18 cellular contexts compared by ENCODE assay signal in the genomic region with DNA sequence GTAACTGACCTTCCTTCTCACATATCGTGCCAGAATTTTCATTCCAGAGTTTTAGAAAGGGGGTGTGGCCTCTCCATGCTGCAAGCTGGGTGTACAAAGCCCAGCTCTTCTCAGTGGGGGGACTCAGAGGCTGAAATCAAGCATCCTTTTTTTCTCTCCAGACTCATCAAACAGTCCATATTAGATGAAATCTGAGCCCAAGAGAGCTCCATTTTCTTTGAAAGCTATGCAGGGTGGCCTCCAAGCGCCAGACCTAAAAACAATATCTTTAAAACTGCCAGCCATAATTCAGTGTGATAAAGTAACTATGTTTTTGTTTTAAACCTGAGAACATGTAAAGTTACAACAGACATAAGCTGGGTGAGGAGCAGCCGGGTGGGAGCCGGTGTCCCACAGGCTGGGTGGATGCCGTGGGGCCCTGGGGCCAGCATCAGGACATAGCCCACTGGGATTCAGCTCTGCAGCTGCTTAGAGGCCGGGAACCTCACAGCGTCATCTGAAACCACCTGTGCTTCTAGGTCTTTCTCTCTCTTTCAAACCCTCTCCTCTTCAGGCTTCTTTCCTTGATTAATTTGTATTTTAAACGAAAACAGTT.
DNase-seq lines count a peak whose midpoint lies in the region; ATAC-seq and TF ChIP-seq lines count a peak whose summit lies in the region.
"Had no signal": no experiment of that assay in that cellular context is flagged by ENCODE, and none has a peak within 500 bp of the region (broad histone marks: within the 10 kb centered on the region; RNA-seq: fewer than 3 reads in every experiment).

No MANE protein-coding gene starts in this region.

- H3K4me1 ChIP-seq in GM23338 (ENCODE audit: insufficient read depth), result 0 out of 2 replicates have a peak, but pooled peaks cover 6% of the 10 kb centered on the region
- H3K4me1 ChIP-seq in esophagus muscularis mucosa, result no peaks in the 10 kb centered on the region
- H3K4me1 ChIP-seq in neural progenitor cell, result peaks cover 8% of the 10 kb centered on the region
- H3K4me1 ChIP-seq: BLaER1 had no signal

- H3K9me3 Mint-ChIP-seq in GM23338 (peaks cover 13% of the 10 kb centered on the region; the same call in 1 of the 3 replicates), neural progenitor cell (peaks cover 19% of the 10 kb centered on the region)

- no peaks in the 10 kb centered on the region for H3K27me3 ChIP-seq in GM23338 (ENCODE audit: insufficient read depth)
- peaks cover 0 to 24% (median 0%) of the 10 kb centered on the region in 4 donors for H3K27me3 ChIP-seq in esophagus muscularis mucosa
- no peaks in the 10 kb centered on the region for H3K27me3 ChIP-seq in neural progenitor cell
- H3K27me3 ChIP-seq: BLaER1 had no signal

- no peak for TF ChIP-seq EP300 in esophagus muscularis mucosa (IDR thresholded peaks at IDR 0.05)

- H4K20me1 ChIP-seq in GM23338 (replicated peaks; ENCODE audit: insufficient read depth), result no peaks in the 10 kb centered on the region
- H4K20me1 ChIP-seq in neural progenitor cell (ENCODE audit: low read depth), result no peaks in the 10 kb centered on the region
- H4K20me1 ChIP-seq: BLaER1 had no signal

- H3K4me1 Mint-ChIP-seq in GM23338 (peaks cover 6% of the 10 kb centered on the region; the same call in 2 of the 3 replicates), neural progenitor cell (peaks cover 15% of the 10 kb centered on the region)
- H3K4me1 Mint-ChIP-seq: CD14-positive monocyte; CD4-positive, alpha-beta memory T cell had no signal

- H3K36me3 ChIP-seq in GM23338 (ENCODE audit: insufficient read depth) (no peaks in the 10 kb centered on the region), esophagus muscularis mucosa (no peaks in the 10 kb centered on the region), neural progenitor cell (no peaks in the 10 kb centered on the region)
- H3K36me3 ChIP-seq: BLaER1 had no signal

- ATAC-seq in GM23338 (no peak), GM19351 (IDR thresholded peaks at IDR 0.05; ENCODE audit: unreplicated experiment) (no peak)
- ATAC-seq: HCT116, HepG2 had no signal

- H3F3A ChIP-seq in GM23338 (replicated peaks; ENCODE audit: low read depth) (no peaks in the 10 kb centered on the region), neural progenitor cell (ENCODE audit: low read depth) (no peaks in the 10 kb centered on the region)

- no peak overlapping the region for H3K9ac ChIP-seq in neural progenitor cell
- H3K9ac ChIP-seq: BLaER1 had no signal

- peaks cover 3% of the 10 kb centered on the region for H3K27me3 Mint-ChIP-seq in GM23338 (ENCODE audit: insufficient read depth, low read depth, poor library complexity)
- no peaks in the 10 kb centered on the region for H3K27me3 Mint-ChIP-seq in neural progenitor cell (ENCODE audit: insufficient read depth, low read depth)

- H3K36me3 Mint-ChIP-seq in GM23338 (ENCODE audit: low read depth), result peaks cover 6% of the 10 kb centered on the region; the same call in 1 of the 3 replicates
- H3K36me3 Mint-ChIP-seq in neural progenitor cell, result no peaks in the 10 kb centered on the region
- H3K36me3 Mint-ChIP-seq: CD14-positive monocyte; CD4-positive, alpha-beta memory T cell had no signal

- H3K4me2 ChIP-seq in GM23338 (no peak overlapping the region), neural progenitor cell (no peak overlapping the region)
- H3K4me2 ChIP-seq: BLaER1 had no signal

- DNase-seq in GM23338 (ENCODE audit: low spot score), result no peak
- DNase-seq in NCI-H2171 (lab: John Stamatoyannopoulos, UW), result peak; percentile 35
- peak; percentile 78 for DNase-seq in esophagus muscularis mucosa (ENCODE audit: extremely low spot score)
- DNase-seq in neural progenitor cell (ENCODE audit: low spot score), result no peak
- DNase-seq in cortex of kidney (lab: John Stamatoyannopoulos, UW), result no peak
- no peak for DNase-seq in activated CD8-positive, alpha-beta memory T cell treated with anti-CD3 and anti-CD28 coated beads, Interleukin-2, amount 50 U/mL, for 48 hours
- DNase-seq: 8988T; CD4-positive, alpha-beta memory T cell; DMS153; DMS79; GDM1; GOT3; H7 had no signal

- intact Hi-C loops in esophagus muscularis mucosa (cut with DNase I), result no loop called here

- peak overlapping the region; percentile 47; the same call in 1 of the 2 replicates for H2AFZ ChIP-seq in GM23338
- peak overlapping the region; percentile 29 for H2AFZ ChIP-seq in neural progenitor cell (replicated peaks)

- no peaks in the 10 kb centered on the region for H3K9me2 ChIP-seq in GM23338 (ENCODE audit: insufficient read depth)

- H3K27ac ChIP-seq in GM23338 (ENCODE audit: low read depth) (no peak overlapping the region), esophagus muscularis mucosa (replicated peaks in 1 of 4) (no peak overlapping the region), neural progenitor cell (no peak overlapping the region)
- H3K27ac ChIP-seq: BLaER1 had no signal

- TF ChIP-seq CTCF in GM23338 (conservative IDR thresholded peaks at IDR 0.05; ENCODE audit: low read depth in 2 of 2) (no peak), esophagus muscularis mucosa (IDR thresholded peaks at IDR 0.05) (no peak), neural progenitor cell (IDR thresholded peaks at IDR 0.05) (no peak)

- H3K79me2 ChIP-seq in GM23338 (replicated peaks; ENCODE audit: insufficient read depth), result no peaks in the 10 kb centered on the region
- no peaks in the 10 kb centered on the region for H3K79me2 ChIP-seq in neural progenitor cell (ENCODE audit: low read depth)

- no peak for TF ChIP-seq POLR2A in esophagus muscularis mucosa (IDR thresholded peaks at IDR 0.05; ENCODE audit: low read depth)

- H3K4me3 Mint-ChIP-seq in GM23338 (no peak overlapping the region), neural progenitor cell (no peak overlapping the region)
- H3K4me3 Mint-ChIP-seq: CD14-positive monocyte; CD4-positive, alpha-beta memory T cell had no signal

- WGBS in esophagus muscularis mucosa, result 69% methylated on average over 8 of the region's 8 CpGs

- H3K27ac Mint-ChIP-seq in GM23338 (no peak overlapping the region), neural progenitor cell (peak overlapping the region; percentile 88)
- H3K27ac Mint-ChIP-seq: CD14-positive monocyte; CD4-positive, alpha-beta memory T cell had no signal

- H3K9me3 ChIP-seq in esophagus muscularis mucosa (peaks cover 0 to 14% (median 12%) of the 10 kb centered on the region in 4 donors), neural progenitor cell (ENCODE audit: low read depth) (no peaks in the 10 kb centered on the region)

- H3K4me3 ChIP-seq in GM23338 (no peak overlapping the region), esophagus muscularis mucosa (no peak overlapping the region), neural progenitor cell (no peak overlapping the region)
- H3K4me3 ChIP-seq: BLaER1 had no signal

TF ChIP-seq in GM23338, 12 proteins besides CTCF, POLR2A, EP300 and RAD21 (continues in another document):
- no peak for TF ChIP-seq STAT1 (IDR thresholded peaks at IDR 0.05; ENCODE audit: unreplicated experiment)
- TF ChIP-seq JUNB (IDR thresholded peaks at IDR 0.05; ENCODE audit: unreplicated experiment), result no peak
- TF ChIP-seq CREB1 (CRISPR knock-in tag; IDR thresholded peaks at IDR 0.05; ENCODE audit: low read depth), result no peak
- TF ChIP-seq, protein P1, sequence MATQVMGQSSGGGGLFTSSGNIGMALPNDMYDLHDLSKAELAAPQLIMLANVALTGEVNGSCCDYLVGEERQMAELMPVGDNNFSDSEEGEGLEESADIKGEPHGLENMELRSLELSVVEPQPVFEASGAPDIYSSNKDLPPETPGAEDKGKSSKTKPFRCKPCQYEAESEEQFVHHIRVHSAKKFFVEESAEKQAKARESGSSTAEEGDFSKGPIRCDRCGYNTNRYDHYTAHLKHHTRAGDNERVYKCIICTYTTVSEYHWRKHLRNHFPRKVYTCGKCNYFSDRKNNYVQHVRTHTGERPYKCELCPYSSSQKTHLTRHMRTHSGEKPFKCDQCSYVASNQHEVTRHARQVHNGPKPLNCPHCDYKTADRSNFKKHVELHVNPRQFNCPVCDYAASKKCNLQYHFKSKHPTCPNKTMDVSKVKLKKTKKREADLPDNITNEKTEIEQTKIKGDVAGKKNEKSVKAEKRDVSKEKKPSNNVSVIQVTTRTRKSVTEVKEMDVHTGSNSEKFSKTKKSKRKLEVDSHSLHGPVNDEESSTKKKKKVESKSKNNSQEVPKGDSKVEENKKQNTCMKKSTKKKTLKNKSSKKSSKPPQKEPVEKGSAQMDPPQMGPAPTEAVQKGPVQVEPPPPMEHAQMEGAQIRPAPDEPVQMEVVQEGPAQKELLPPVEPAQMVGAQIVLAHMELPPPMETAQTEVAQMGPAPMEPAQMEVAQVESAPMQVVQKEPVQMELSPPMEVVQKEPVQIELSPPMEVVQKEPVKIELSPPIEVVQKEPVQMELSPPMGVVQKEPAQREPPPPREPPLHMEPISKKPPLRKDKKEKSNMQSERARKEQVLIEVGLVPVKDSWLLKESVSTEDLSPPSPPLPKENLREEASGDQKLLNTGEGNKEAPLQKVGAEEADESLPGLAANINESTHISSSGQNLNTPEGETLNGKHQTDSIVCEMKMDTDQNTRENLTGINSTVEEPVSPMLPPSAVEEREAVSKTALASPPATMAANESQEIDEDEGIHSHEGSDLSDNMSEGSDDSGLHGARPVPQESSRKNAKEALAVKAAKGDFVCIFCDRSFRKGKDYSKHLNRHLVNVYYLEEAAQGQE (IDR thresholded peaks at IDR 0.05; ENCODE audit: unreplicated experiment), result no peak
- no peak for TF ChIP-seq ZNF114 (CRISPR knock-in tag; IDR thresholded peaks at IDR 0.05)
- TF ChIP-seq NANOG (IDR thresholded peaks at IDR 0.05; ENCODE audit: borderline replicate concordance), result no peak

Comparison
In these comparisons a context has a peak if more than half of its experiments do, and no peak if none do; other contexts are left out.
1. DNase-seq: peak in NCI-H2171 (single experiment) and esophagus muscularis mucosa (single experiment); none in GM23338 (single experiment), neural progenitor cell (single experiment), cortex of kidney (single experiment) and activated CD8-positive, alpha-beta memory T cell treated with anti-CD3 and anti-CD28 coated beads, Interleukin-2, amount 50 U/mL, for 48 hours (single experiment).